13 cellular contexts compared by ENCODE assay signal in genomic region chrX:104566921-104567501, GRCh38. TPM values are rescaled to one million over a fixed set of nuclear protein-coding genes. Genes with fewer than 3 reads are reported as not detected.
A peak's percentile ranks its signal among the peaks of the same experiment; 100 is the strongest.
DNase-seq lines count a peak whose midpoint lies in the region; ATAC-seq and TF ChIP-seq lines count a peak whose summit lies in the region.
"Had no signal": no experiment of that assay in that cellular context is flagged by ENCODE, and none has a peak within 500 bp of the region (broad histone marks: within the 10 kb centered on the region; RNA-seq: fewer than 3 reads in every experiment).

No MANE protein-coding gene starts in this region.

- no peak overlapping the region for H3K27ac Mint-ChIP-seq in endodermal cell
- H3K27ac Mint-ChIP-seq: activated naive CD4-positive, alpha-beta T cell treated with anti-CD3 and anti-CD28 coated beads, Interleukin-2, amount 10 ng/mL, durations not matched to agents 7 days and 5 days had no signal

- H2BK120ac ChIP-seq in mesendoderm (ENCODE audit: low read depth, low read length), result no peak overlapping the region

- TF ChIP-seq EP300 in ovary (IDR thresholded peaks at IDR 0.05), result no peak

- CTCF ChIA-PET in GM10248 (lab: Yijun Ruan, JAX), result no interaction called here

- H3K4me3 Mint-ChIP-seq in endodermal cell, result peak overlapping the region; percentile 55
- H3K4me3 Mint-ChIP-seq: activated naive CD4-positive, alpha-beta T cell treated with anti-CD3 and anti-CD28 coated beads, Interleukin-2, amount 10 ng/mL, durations not matched to agents 7 days and 5 days had no signal

- H2BK15ac ChIP-seq in mesendoderm (replicated peaks; ENCODE audit: low read depth), result no peak overlapping the region

- H3K9me3 ChIP-seq in heart right ventricle (no peaks in the 10 kb centered on the region), endodermal cell (ENCODE audit: control insufficient read depth, low read length) (no peaks in the 10 kb centered on the region), ovary (no peaks in the 10 kb centered on the region)

- ATAC-seq in heart right ventricle, result no peak
- no peak for ATAC-seq in HG02610 (IDR thresholded peaks at IDR 0.05; ENCODE audit: unreplicated experiment)

- H3K9ac ChIP-seq in endodermal cell (ENCODE audit: extremely low read depth, low read length, poor library complexity, severe bottlenecking) (no peak overlapping the region), mesendoderm (ENCODE audit: low read length) (peak overlapping the region; percentile 34)

- POLR2A ChIA-PET in GM10248 (lab: Yijun Ruan, JAX), result no interaction called here

- no peak for TF ChIP-seq POLR2A in ovary (IDR thresholded peaks at IDR 0.05)

- no peak overlapping the region for H3K18ac ChIP-seq in mesendoderm (ENCODE audit: low read length)

- peaks cover 71% of the 10 kb centered on the region for H3K27me3 Mint-ChIP-seq in endodermal cell (ENCODE audit: insufficient read depth)

- H3K56ac ChIP-seq in mesendoderm (ENCODE audit: low read length), result peak overlapping the region; percentile 34

- no peak for DNase-seq in heart right ventricle
- DNase-seq in cardiac septum (ENCODE audit: low spot score), result no peak
- peak; percentile 60 for DNase-seq in endodermal cell
- DNase-seq in mesendoderm, result peak; percentile 11
- DNase-seq in GM10248 (ENCODE audit: extremely low spot score), result no peak
- no peak for DNase-seq in ovary
- DNase-seq: activated naive CD4-positive, alpha-beta T cell treated with anti-CD3 and anti-CD28 coated beads, Interleukin-2, amount 10 ng/mL, durations not matched to agents 7 days and 5 days; kidney glomerular epithelial cell; NCI-H187 treated with DMSO at 0.1 percent for 48 hours; WERI-Rb-1 had no signal

- no peak overlapping the region for H2BK5ac ChIP-seq in mesendoderm (ENCODE audit: low read length)

- no peak overlapping the region for H4K5ac ChIP-seq in mesendoderm (ENCODE audit: low read length)

- H3K27me3 ChIP-seq in heart right ventricle (peaks cover 0 to 68% (median 17%) of the 10 kb centered on the region in 7 donors), endodermal cell (ENCODE audit: control insufficient read depth, insufficient read depth, low read length, poor library complexity, severe bottlenecking) (peaks cover 66% of the 10 kb centered on the region), mesendoderm (ENCODE audit: insufficient read depth, low read length, poor library complexity) (peaks cover 12% of the 10 kb centered on the region), ovary (no peaks in the 10 kb centered on the region)

- H3K23ac ChIP-seq in mesendoderm (ENCODE audit: low read length), result no peak overlapping the region

- no peaks in the 10 kb centered on the region for H3K36me3 ChIP-seq in heart right ventricle
- H3K36me3 ChIP-seq in endodermal cell (ENCODE audit: control insufficient read depth, insufficient read depth, low read length), result no peaks in the 10 kb centered on the region
- no peaks in the 10 kb centered on the region for H3K36me3 ChIP-seq in mesendoderm (ENCODE audit: control insufficient read depth, insufficient read depth, low read length)
- no peaks in the 10 kb centered on the region for H3K36me3 ChIP-seq in urinary bladder (ENCODE audit: insufficient read depth)
- H3K36me3 ChIP-seq in ovary, result no peaks in the 10 kb centered on the region
- H3K36me3 ChIP-seq: WERI-Rb-1 had no signal

- H3K36me3 Mint-ChIP-seq in endodermal cell (ENCODE audit: low read depth), result no peaks in the 10 kb centered on the region
- H3K36me3 Mint-ChIP-seq: activated naive CD4-positive, alpha-beta T cell treated with anti-CD3 and anti-CD28 coated beads, Interleukin-2, amount 10 ng/mL, durations not matched to agents 7 days and 5 days had no signal

- TF ChIP-seq CTCF in heart right ventricle (IDR thresholded peaks at IDR 0.05) (no peak), endodermal cell (conservative IDR thresholded peaks at IDR 0.05) (no peak), GM10248 (IDR thresholded peaks at IDR 0.05; ENCODE audit: control extremely low read depth, extremely low read depth, low read depth, missing control alignments) (no peak), ovary (IDR thresholded peaks at IDR 0.05) (no peak)

- no peaks in the 10 kb centered on the region for H3K79me2 ChIP-seq in mesendoderm (ENCODE audit: control insufficient read depth, insufficient read depth, low read length)

- H3K79me1 ChIP-seq in mesendoderm (ENCODE audit: low read length), result no peaks in the 10 kb centered on the region

- WGBS in heart right ventricle, 2 donors, result 0 to 1% methylated on average over 39 of the region's 39 CpGs
- WGBS in endodermal cell (ENCODE audit: insufficient coverage in 1 of 2, insufficient read length in 1 of 2), 2 experiments, result 2% methylated on average over 39 of the region's 39 CpGs; no CpG with 5 or more reads in 1 of the 2 experiments
- no CpG with 5 or more reads among the region's 39 CpGs for WGBS in mesendoderm (ENCODE audit: extremely low coverage, insufficient coverage, low lambda C conversion rate)
- WGBS in urinary bladder, result 2% methylated on average over 39 of the region's 39 CpGs
- 28 to 40% (median 34%) methylated on average over 38 to 39 of the region's 39 CpGs for WGBS in ovary, 3 donors

- H3K4ac ChIP-seq in mesendoderm (ENCODE audit: low read depth, low read length), result no peak overlapping the region

- no peak overlapping the region for H2AK5ac ChIP-seq in mesendoderm (ENCODE audit: low read length)

- H3K27ac ChIP-seq in heart right ventricle, result no peak overlapping the region
- no peak overlapping the region for H3K27ac ChIP-seq in endodermal cell (ENCODE audit: low read depth, low read length)
- no peak overlapping the region for H3K27ac ChIP-seq in mesendoderm (ENCODE audit: low read depth, low read length)
- H3K27ac ChIP-seq in urinary bladder (ENCODE audit: low read depth), result no peak overlapping the region
- no peak overlapping the region for H3K27ac ChIP-seq in ovary
- H3K27ac ChIP-seq: WERI-Rb-1 had no signal

- H3K4me1 ChIP-seq in heart right ventricle (no peaks in the 10 kb centered on the region), endodermal cell (ENCODE audit: control insufficient read depth, insufficient read depth, low read length) (no peaks in the 10 kb centered on the region), mesendoderm (ENCODE audit: control insufficient read depth, low read depth, low read length) (no peaks in the 10 kb centered on the region), urinary bladder (ENCODE audit: insufficient read depth) (no peaks in the 10 kb centered on the region), ovary (ENCODE audit: insufficient read depth) (no peaks in the 10 kb centered on the region)

- H3K4me1 Mint-ChIP-seq in endodermal cell, result no peaks in the 10 kb centered on the region
- H3K4me1 Mint-ChIP-seq: activated naive CD4-positive, alpha-beta T cell treated with anti-CD3 and anti-CD28 coated beads, Interleukin-2, amount 10 ng/mL, durations not matched to agents 7 days and 5 days had no signal

- H3K9me3 Mint-ChIP-seq in endodermal cell, result peaks cover 70% of the 10 kb centered on the region
- H3K9me3 Mint-ChIP-seq: activated naive CD4-positive, alpha-beta T cell treated with anti-CD3 and anti-CD28 coated beads, Interleukin-2, amount 10 ng/mL, durations not matched to agents 7 days and 5 days had no signal

- no peak overlapping the region for H4K8ac ChIP-seq in mesendoderm (ENCODE audit: low read depth, low read length)

- H3K4me3 ChIP-seq in heart right ventricle (peak overlapping the region in 9 of 10 donors; percentile 0 to 41 (median 12)), endodermal cell (ENCODE audit: low read length) (peak overlapping the region; percentile 76), mesendoderm (ENCODE audit: low read length) (peak overlapping the region; percentile 12), urinary bladder (ENCODE audit: low read depth, low read length) (peak overlapping the region; percentile 30), ovary (no peak overlapping the region)
- H3K4me3 ChIP-seq: K562 had no signal

- intact Hi-C loops in heart right ventricle (cut with DNase I), result no loop called here
- intact Hi-C loops in cardiac septum (cut with DNase I), result loop anchor here (10.0 kb wide), 1 partner anchor 358 kb away; no protein-coding TSS in a partner anchor
- intact Hi-C loops in ovary (cut with DNase I), result no loop called here

- H3K4me2 ChIP-seq in mesendoderm (ENCODE audit: low read length), result peak overlapping the region; percentile 68

RNA-seq across cellular contexts. Expression of gene IL1RAPL2, which starts 1.0 kb away (rescaled TPM):
- not detected for total RNA-seq in heart right ventricle
- polyA plus RNA-seq in heart right ventricle, result under 1 TPM in 1 of 2 donors, not detected in 1; 0.01 TPM
- not detected for total RNA-seq in cardiac septum
- under 1 TPM in 1 of 2 donors, not detected in 1; 0.13 TPM for total RNA-seq in endodermal cell
- polyA plus RNA-seq in endodermal cell (2013, experiment 1 of 2), result not detected
- not detected for polyA plus RNA-seq in endodermal cell (2013, experiment 2 of 2)
- polyA plus RNA-seq in mesendoderm (2013, experiment 1 of 2), result 0.11 TPM
- polyA plus RNA-seq in mesendoderm (2013, experiment 2 of 2), result 0.11 TPM
- 3.3 TPM for total RNA-seq in urinary bladder
- 0.24 TPM for polyA plus RNA-seq in urinary bladder
- total RNA-seq in ovary, result 1 to 10 TPM in 1 of 7 donors, under 1 TPM in 3, not detected in 3; 0.11 to 1.1 (median 0.50) TPM
- polyA plus RNA-seq in ovary, result under 1 TPM; 0.08 to 0.23 TPM
- total RNA-seq: K562 had no signal
- polyA plus RNA-seq: K562 had no signal

Comparison
In these comparisons a context has a peak if more than half of its experiments do, and no peak if none do; other contexts are left out.
1. DNase-seq: peak in endodermal cell (single experiment) and mesendoderm (single experiment); none in heart right ventricle (0 of 2), cardiac septum (single experiment), GM10248 (single experiment) and ovary (0 of 5).